8 cellular contexts compared by ENCODE assay signal in genomic region chr1:206608108-206608698, GRCh38. TPM values are rescaled to one million over a fixed set of nuclear protein-coding genes. Genes with fewer than 3 reads are reported as not detected.
DNase-seq lines count a peak whose midpoint lies in the region; ATAC-seq and TF ChIP-seq lines count a peak whose summit lies in the region.

No MANE protein-coding gene starts in this region.

- H3K4me3 ChIP-seq in AG09309 (ENCODE audit: control insufficient read depth, low read depth, low read length): no peak overlapping the region
- no peak overlapping the region for H3K4me3 ChIP-seq in Panc1 (ENCODE audit: low read depth in 2 of 2, low read length in 2 of 2)
- no peak overlapping the region for H3K4me3 ChIP-seq in hepatocyte

- H3K9me3 ChIP-seq in Panc1 (ENCODE audit: control insufficient read depth, insufficient read depth, low read depth, low read length) (no peaks in the 10 kb centered on the region), hepatocyte (ENCODE audit: low read depth) (no peaks in the 10 kb centered on the region)

- no peaks in the 10 kb centered on the region for H4K20me1 ChIP-seq in hepatocyte (ENCODE audit: insufficient read depth, poor library complexity, severe bottlenecking)

- in situ Hi-C loops in Panc1 (cut with HindIII; ENCODE audit: low pct_unique_long_range_greater_than_20kb, low sequenced_read_pairs): no loop called here

- no peaks in the 10 kb centered on the region for H3K9me2 ChIP-seq in hepatocyte (replicated peaks; ENCODE audit: insufficient read depth)

- TF ChIP-seq CTCF in AG09309 (IDR thresholded peaks at IDR 0.05; ENCODE audit: control insufficient read depth, insufficient read depth, low read depth, low read length, missing control alignments) (peak; percentile 86), Panc1 (IDR thresholded peaks at IDR 0.05) (peak; percentile 93), hepatocyte (IDR thresholded peaks at IDR 0.05; ENCODE audit: poor library complexity) (peak; percentile 62)

- ATAC-seq in Panc1: no peak

- peaks cover 12% of the 10 kb centered on the region; the same call in 1 of the 2 replicates for H3K36me3 ChIP-seq in Panc1 (ENCODE audit: control insufficient read depth, insufficient read depth, low read length)
- no peaks in the 10 kb centered on the region for H3K36me3 ChIP-seq in hepatocyte (replicated peaks; ENCODE audit: insufficient read depth, low read depth)

- no peak overlapping the region for H3K27ac ChIP-seq in Panc1 (ENCODE audit: low read length)
- no peak overlapping the region for H3K27ac ChIP-seq in hepatocyte

- POLR2A ChIA-PET in Panc1 (lab: Charles Lee): interaction anchor here (0.6 kb wide), 1 partner anchor 46 kb away, joined by 13 read pairs; no protein-coding TSS in a partner anchor

- peaks cover 13% of the 10 kb centered on the region for H3K79me2 ChIP-seq in hepatocyte

- no peak for DNase-seq in AG09309 (ENCODE audit: low read depth)
- peak; percentile 44 for DNase-seq in GM19240 (ENCODE audit: insufficient read length, low spot score)
- DNase-seq in Panc1 (ENCODE audit: low read depth, low spot score): no peak
- DNase-seq in activated T-helper 9 cell treated with anti-CD3 and anti-CD28 coated beads, Interleukin-2, amount 50 U/mL, for 16 hours (ENCODE audit: low read depth): peak; percentile 38
- DNase-seq in hepatocyte (ENCODE audit: low spot score): peak; percentile 62
- peak in 2 of 3 experiments; percentile 52 to 54 for DNase-seq in stimulated activated CD4-positive, alpha-beta T cell treated with anti-CD3 and anti-CD28 coated beads, TNF-alpha, amount 100 ng/mL, for 24 hours (ENCODE audit: low read depth in 3 of 3)
- DNase-seq in midbrain (lab: John Stamatoyannopoulos, UW): no peak
- DNase-seq in cerebellar nuclear complex (lab: John Stamatoyannopoulos, UW): no peak

- intact Hi-C loops in Panc1 (cut with micrococcal nuclease; ENCODE audit: unreplicated experiment): loop anchor here (5.0 kb wide), 1 partner anchor 304 kb away; no protein-coding TSS in a partner anchor

- WGBS in hepatocyte (ENCODE audit: low lambda C conversion rate, missing lambda C conversion rate): 83% methylated on average over 7 of the region's 7 CpGs

- no peak overlapping the region for H3K4me2 ChIP-seq in hepatocyte

- CTCF ChIA-PET in Panc1 (lab: Charles Lee): no interaction called here

- no TSS peak for BruUV-seq in Panc1 (replicated peaks; lab: Mats Ljungman, UMichigan)

- H3K4me1 ChIP-seq in Panc1 (ENCODE audit: control insufficient read depth, insufficient read depth, low read length) (0 out of 2 replicates have a peak, but pooled peaks cover 5% of the 10 kb centered on the region), hepatocyte (ENCODE audit: insufficient read depth) (peaks cover 5% of the 10 kb centered on the region)

- H3K27me3 ChIP-seq in Panc1 (ENCODE audit: control insufficient read depth, insufficient read depth, low read length) (no peaks in the 10 kb centered on the region), hepatocyte (no peaks in the 10 kb centered on the region)

- no peak overlapping the region for H2AFZ ChIP-seq in hepatocyte

RNA-seq across cellular contexts. Expression of gene EIF2D, which starts 4.1 kb away (rescaled TPM):
- total RNA-seq in Panc1 (2021; ENCODE audit: unreplicated experiment): 28.7 TPM
- 28.7 TPM for polyA plus RNA-seq in Panc1 (2012; ENCODE audit: insufficient read length)
- 30.1 and 40.4 TPM in 2 replicates for total RNA-seq in hepatocyte
- 25.7 and 27.7 TPM in 2 replicates for polyA plus RNA-seq in hepatocyte

RNA-seq across cellular contexts. Expression of gene DYRK3, which starts 27.1 kb away (rescaled TPM):
- total RNA-seq in Panc1 (2021; ENCODE audit: unreplicated experiment) (12.0 TPM), hepatocyte (4.6 and 6.2 TPM in 2 replicates)
- 7.2 TPM for polyA plus RNA-seq in Panc1 (2012; ENCODE audit: insufficient read length)
- 5.8 and 8.9 TPM in 2 replicates for polyA plus RNA-seq in hepatocyte

Comparison
In these comparisons a context has a peak if more than half of its experiments do, and no peak if none do; other contexts are left out.
1. DNase-seq: peak in GM19240 (single experiment), activated T-helper 9 cell treated with anti-CD3 and anti-CD28 coated beads, Interleukin-2, amount 50 U/mL, for 16 hours (single experiment), hepatocyte (single experiment) and stimulated activated CD4-positive, alpha-beta T cell treated with anti-CD3 and anti-CD28 coated beads, TNF-alpha, amount 100 ng/mL, for 24 hours (2 of 3); none in AG09309 (single experiment), Panc1 (single experiment), midbrain (single experiment) and cerebellar nuclear complex (0 of 2).
2. Peak in every context shown above with its lines, with median percentiles within 50 percentile points of each other: CTCF ChIP-seq.